In genomic region chr11:57499413-57499982, GRCh38 we compare ENCODE assay signal across 8 cellular contexts. TPM values are rescaled to one million over a fixed set of nuclear protein-coding genes. Genes with fewer than 3 reads are reported as not detected.
DNase-seq lines count a peak whose midpoint lies in the region; ATAC-seq, FAIRE-seq and TF ChIP-seq lines count a peak whose summit lies in the region.

No MANE protein-coding gene starts in this region.

- H4K20me1 ChIP-seq in astrocyte (ENCODE audit: insufficient read depth, low read length), result no peaks in the 10 kb centered on the region

- H3K27me3 Mint-ChIP-seq in astrocyte (ENCODE audit: low read depth, unreplicated experiment), result peaks cover 25% of the 10 kb centered on the region

- TF ChIP-seq CTCF in A549 (IDR thresholded peaks at IDR 0.05) (no peak), astrocyte (IDR thresholded peaks at IDR 0.05; ENCODE audit: insufficient read depth, low read depth, low read length) (no peak), pancreas (IDR thresholded peaks at IDR 0.05) (no peak)

- H2AFZ ChIP-seq in astrocyte (ENCODE audit: low read depth, low read length), result peak overlapping the region; percentile 96

- 10% methylated on average over 17 of the region's 35 CpGs for WGBS in A549 (ENCODE audit: missing lambda C conversion rate)
- 1% methylated on average over 31 to 34 of the region's 35 CpGs for WGBS in pancreas, 2 donors

- TF ChIP-seq EP300 in A549 (IDR thresholded peaks at IDR 0.05), result no peak

- H3K9me3 ChIP-seq in A549 (no peaks in the 10 kb centered on the region), astrocyte (ENCODE audit: insufficient read depth, low read depth, low read length) (no peaks in the 10 kb centered on the region), pancreas (no peaks in the 10 kb centered on the region)

- peaks cover 7% of the 10 kb centered on the region for H3K36me3 Mint-ChIP-seq in astrocyte (ENCODE audit: low read depth, unreplicated experiment)

- ATAC-seq in A549 (peak; percentile 98 to 100), GM18520 (IDR thresholded peaks at IDR 0.05; ENCODE audit: unreplicated experiment) (peak; percentile 96), HG03045 (IDR thresholded peaks at IDR 0.05; ENCODE audit: unreplicated experiment) (peak; percentile 94), left ventricle myocardium superior (peak; percentile 99), pancreas (peak; percentile 80 to 92 (median 82))

- H3K9ac ChIP-seq in astrocyte (ENCODE audit: low read length), result peak overlapping the region; percentile 41

- CTCF ChIA-PET in A549 (lab: Yijun Ruan, JAX), result interaction anchor here (0.6 to 22.5 kb wide), 6 partner anchors 9 to 161 kb away, joined by 3 to 299 read pairs (median 4); partner anchors contain the start of genes P2RX3, TIMM10 and UBE2L6

- FAIRE-seq in A549 (lab: Jason Lieb, UNC) (no peak), astrocyte (lab: Jason Lieb, UNC) (no peak), pancreas (lab: Jason Lieb, UNC) (peak; percentile 17)

- H3K4me1 Mint-ChIP-seq in astrocyte (ENCODE audit: low read depth, unreplicated experiment), result no peaks in the 10 kb centered on the region

- intact Hi-C loops in left ventricle myocardium superior (cut with micrococcal nuclease), result no loop called here
- intact Hi-C loops in pancreas (cut with DNase I), result no loop called here

- POLR2A ChIA-PET in A549 (lab: Yijun Ruan, JAX), result no interaction called here

- peak; percentile 38; the same call in 1 of the 2 replicates for TF ChIP-seq POLR2A in A549 (IDR thresholded peaks at IDR 0.05; ENCODE audit: low read length)

- H3K9me3 Mint-ChIP-seq in astrocyte (ENCODE audit: unreplicated experiment), result no peaks in the 10 kb centered on the region

- no peak overlapping the region for H3K27ac Mint-ChIP-seq in astrocyte (ENCODE audit: unreplicated experiment)

- peak overlapping the region; percentile 62 to 84; a peak in 5 of 6 replicates for H3K27ac ChIP-seq in A549
- no peak overlapping the region for H3K27ac ChIP-seq in astrocyte (ENCODE audit: low read depth, low read length)
- peak overlapping the region; percentile 69 to 85 (median 76) for H3K27ac ChIP-seq in pancreas

- no peaks in the 10 kb centered on the region for H3K79me2 ChIP-seq in astrocyte (ENCODE audit: insufficient read depth, low read length)

- no peak for TF ChIP-seq RAD21 in A549 (conservative IDR thresholded peaks at IDR 0.05 in 1 of 2, IDR thresholded peaks at IDR 0.05 in 1 of 2)

- H3K4me2 ChIP-seq in A549, result peak overlapping the region; percentile 80
- peak overlapping the region; percentile 92 for H3K4me2 ChIP-seq in astrocyte (ENCODE audit: low read length)

- no peaks in the 10 kb centered on the region for H3K36me3 ChIP-seq in astrocyte (ENCODE audit: insufficient read depth, low read length)
- H3K36me3 ChIP-seq in pancreas, result peaks cover 0 to 12% (median 0%) of the 10 kb centered on the region in 3 donors

- peaks cover 11% of the 10 kb centered on the region; the same call in 2 of the 3 replicates for H3K4me1 ChIP-seq in A549
- H3K4me1 ChIP-seq in astrocyte (ENCODE audit: insufficient read depth, low read length), result peaks cover 6% of the 10 kb centered on the region
- H3K4me1 ChIP-seq in pancreas, result peaks cover 71 to 87% (median 81%) of the 10 kb centered on the region in 3 donors

- peak overlapping the region; percentile 23; the same call in 2 of the 3 replicates for H3K4me3 ChIP-seq in A549
- H3K4me3 ChIP-seq in astrocyte (ENCODE audit: insufficient read depth, low read depth, low read length), result peak overlapping the region; percentile 40
- peak overlapping the region in 2 of 4 donors; percentile 6 to 26 for H3K4me3 ChIP-seq in pancreas

- DNase-seq in A549 (ENCODE audit: low read depth in 1 of 2, low spot score in 1 of 2) (peak; percentile 83 to 98), NCI-H69 (lab: John Stamatoyannopoulos, UW) (peak; percentile 97), astrocyte (ENCODE audit: low read depth) (peak; percentile 69), left ventricle myocardium superior (peak; percentile 99), pancreas (peak; percentile 97 to 99 (median 98)), NCI-H2107 (lab: John Stamatoyannopoulos, UW) (no peak)

- H3K4me3 Mint-ChIP-seq in astrocyte (ENCODE audit: unreplicated experiment), result no peak overlapping the region

- no peaks in the 10 kb centered on the region for H3K27me3 ChIP-seq in astrocyte (ENCODE audit: insufficient read depth, low read length)
- H3K27me3 ChIP-seq in pancreas, result no peaks in the 10 kb centered on the region

TF ChIP-seq in A549, 52 proteins besides CTCF, POLR2A, EP300 and RAD21:
- TF ChIP-seq BHLHE40 (IDR thresholded peaks at IDR 0.05; ENCODE audit: low read depth, low read length) (0 out of 2 replicates have a peak, but pooled peaks have one; percentile 17), RARB (CRISPR knock-in tag; IDR thresholded peaks at IDR 0.05) (no peak), MAFK (IDR thresholded peaks at IDR 0.05; ENCODE audit: partially characterized antibody) (no peak), RFX5 (IDR thresholded peaks at IDR 0.05) (no peak), MAX (IDR thresholded peaks at IDR 0.05) (0 out of 2 replicates have a peak, but pooled peaks have one; percentile 25), E2F6 (IDR thresholded peaks at IDR 0.05; ENCODE audit: borderline replicate concordance, low read depth) (peak; percentile 8; the same call in 1 of the 2 replicates), CHD4 (IDR thresholded peaks at IDR 0.05; ENCODE audit: borderline replicate concordance) (no peak)

RNA-seq across cellular contexts. Expression of gene SLC43A1, which starts 16.0 kb away (rescaled TPM):
- polyA plus RNA-seq in A549 (2011; rRNA removed) (4.6 and 5.3 TPM in 2 replicates), A549 (2017; fragmentation: RNase III; extraction: RNeasy Plus Mini Kit Qiagen cat#74134 plus additional on column Dnase treatment) (1.0 to 1.3 TPM (median 1.1 TPM) in 3 replicates), pancreas (100 to 1,000 TPM; 100 to 110 TPM)
- 3.5 and 4.4 TPM in 2 replicates for polyA plus RNA-seq in A549 (2012; cell fraction: cytosol; rRNA removed)
- 8.6 and 10.7 TPM in 2 replicates for polyA plus RNA-seq in A549 (2012; cell fraction: nucleus; rRNA removed)
- polyA minus RNA-seq in A549 (2011; rRNA and poly(A)+ RNA removed), result 8.3 and 8.7 TPM in 2 replicates
- total RNA-seq in astrocyte (3.5 and 4.5 TPM in 2 replicates), left ventricle myocardium superior (4.5 TPM), pancreas (100 to 1,000 TPM in 4 of 6 donors, 10 to 100 TPM in 2; 78.3 to 280 (median 137) TPM)

RNA-seq across cellular contexts. Expression of gene TIMM10, which starts 31.1 kb away (rescaled TPM):
- 248 and 249 TPM in 2 replicates for polyA plus RNA-seq in A549 (2011; rRNA removed)
- polyA plus RNA-seq in A549 (2012; cell fraction: cytosol; rRNA removed), result 322 and 442 TPM in 2 replicates
- polyA plus RNA-seq in A549 (2012; cell fraction: nucleus; rRNA removed), result 167 and 200 TPM in 2 replicates
- polyA plus RNA-seq in A549 (2017; fragmentation: RNase III; extraction: RNeasy Plus Mini Kit Qiagen cat#74134 plus additional on column Dnase treatment), result 172 to 184 TPM (median 179 TPM) in 3 replicates
- 74.6 and 86.9 TPM in 2 replicates for polyA minus RNA-seq in A549 (2011; rRNA and poly(A)+ RNA removed)
- total RNA-seq in astrocyte, result 56.1 and 60.3 TPM in 2 replicates
- 56.7 TPM for total RNA-seq in left ventricle myocardium superior
- total RNA-seq in pancreas, result 10 to 100 TPM; 12.2 to 32.6 (median 21.7) TPM
- 10 to 100 TPM; 15.7 to 25.8 TPM for polyA plus RNA-seq in pancreas

RNA-seq across cellular contexts. Expression of gene SMTNL1, which starts 37.9 kb away (rescaled TPM):
- polyA plus RNA-seq in A549 (2011; rRNA removed) (not detected in 2 replicates), A549 (2017; fragmentation: RNase III; extraction: RNeasy Plus Mini Kit Qiagen cat#74134 plus additional on column Dnase treatment) (not detected in 3 replicates), pancreas (not detected)
- polyA plus RNA-seq in A549 (2012; cell fraction: cytosol; rRNA removed), result not detected in 2 replicates
- not detected in 2 replicates for polyA plus RNA-seq in A549 (2012; cell fraction: nucleus; rRNA removed)
- polyA minus RNA-seq in A549 (2011; rRNA and poly(A)+ RNA removed), result not detected in 2 replicates
- total RNA-seq in astrocyte (not detected in 2 replicates), left ventricle myocardium superior (not detected), pancreas (not detected)

RNA-seq across cellular contexts. Expression of gene RTN4RL2, which starts 39.2 kb away (rescaled TPM):
- polyA plus RNA-seq in A549 (2011; rRNA removed), result 9.2 and 10.6 TPM in 2 replicates
- polyA plus RNA-seq in A549 (2012; cell fraction: cytosol; rRNA removed), result 60.9 and 116 TPM in 2 replicates
- polyA plus RNA-seq in A549 (2012; cell fraction: nucleus; rRNA removed), result 56.5 and 87.5 TPM in 2 replicates
- polyA plus RNA-seq in A549 (2017; fragmentation: RNase III; extraction: RNeasy Plus Mini Kit Qiagen cat#74134 plus additional on column Dnase treatment), result 23.7 to 27.4 TPM (median 25.8 TPM) in 3 replicates
- polyA minus RNA-seq in A549 (2011; rRNA and poly(A)+ RNA removed), result 4.1 and 8.9 TPM in 2 replicates
- 0.50 and 0.65 TPM in 2 replicates for total RNA-seq in astrocyte
- total RNA-seq in left ventricle myocardium superior, result 1.0 TPM
- total RNA-seq in pancreas, result 1 to 10 TPM in 3 of 6 donors, under 1 TPM in 3; 0.55 to 2.7 (median 1.1) TPM
- 1 to 10 TPM; 1.4 to 2.6 TPM for polyA plus RNA-seq in pancreas

Comparison
In these comparisons a context has a peak if more than half of its experiments do, and no peak if none do; other contexts are left out.
1. RNA of gene SLC43A1, which starts 16.0 kb away (total RNA-seq): 78.3 to 280 TPM in pancreas; 4.5 TPM in left ventricle myocardium superior (single experiment) and 3.5 to 4.5 TPM in astrocyte; every median in the first group is over 10 times any median in the second.
2. Peak in every context shown above with its lines, with median percentiles within 50 percentile points of each other: ATAC-seq.